In the genomic region with DNA sequence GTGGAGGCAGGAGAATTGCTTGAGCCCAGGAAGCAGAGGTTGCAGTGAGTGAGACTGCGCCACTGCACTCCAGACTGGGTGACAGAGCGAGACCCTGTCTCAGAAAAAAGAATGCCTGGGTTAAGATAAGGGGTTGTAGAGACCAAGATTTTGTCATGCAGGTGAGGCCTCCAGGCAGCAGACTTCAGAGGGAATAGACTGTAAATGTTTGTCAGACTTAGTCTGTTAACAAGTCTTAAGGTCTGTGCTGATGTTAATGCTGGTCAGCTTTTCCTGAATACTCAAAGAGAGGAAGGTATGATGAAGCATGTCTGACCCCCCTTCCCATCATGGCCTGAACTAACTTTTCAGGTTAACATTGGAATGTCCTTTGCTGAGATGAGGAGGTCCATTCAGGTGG, we compare ENCODE assay signal across 28 cellular contexts.
"Had no signal": no experiment of that assay in that cellular context is flagged by ENCODE, and none has a peak within 500 bp of the region (broad histone marks: within the 10 kb centered on the region; RNA-seq: fewer than 3 reads in every experiment).

No MANE protein-coding gene starts in this region.

- H3K27me3 ChIP-seq: esophagus muscularis mucosa, hepatocyte, right atrium auricular region, testis, transverse colon, uterus had no signal

- H3K9me3 ChIP-seq: esophagus muscularis mucosa, left ventricle myocardium inferior, right atrium auricular region, testis, transverse colon, uterus had no signal

- H3K27me3 Mint-ChIP-seq: activated CD4-positive, alpha-beta T cell treated with anti-CD3 and anti-CD28 coated beads for 36 hours had no signal

- ATAC-seq: activated CD4-positive, alpha-beta T cell treated with anti-CD3 and anti-CD28 coated beads for 36 hours; activated naive CD4-positive, alpha-beta T cell treated with anti-CD3 and anti-CD28 coated beads, Interleukin-2, amount 50 U/mL, for 72 hours; activated T-cell treated with anti-CD3 and anti-CD28 coated beads, Interleukin-2, amount 50 U/mL, for 72 hours; natural killer cell had no signal

- H3K36me3 Mint-ChIP-seq: natural killer cell, neural progenitor cell had no signal

- H3K27ac Mint-ChIP-seq: activated CD4-positive, alpha-beta T cell treated with anti-CD3 and anti-CD28 coated beads for 36 hours; activated naive CD4-positive, alpha-beta T cell treated with anti-CD3 and anti-CD28 coated beads, Interleukin-2, amount 50 U/mL, for 72 hours; activated T-cell treated with anti-CD3 and anti-CD28 coated beads, Interleukin-2, amount 50 U/mL, for 72 hours; natural killer cell; neural progenitor cell; T-helper 2 cell treated with Interferon-gamma antibody and Interleukin-4, amounts not matched to agents 5 μg/mL and 100 μg/mL, for 36 hours had no signal

- H3K4me3 ChIP-seq: esophagus muscularis mucosa, hepatocyte, left ventricle myocardium inferior, lung, neural progenitor cell, right atrium auricular region, testis, transverse colon, uterus had no signal

- H3K9me3 Mint-ChIP-seq: activated T-cell treated with anti-CD3 and anti-CD28 coated beads, Interleukin-2, amount 50 U/mL, for 72 hours; natural killer cell; neural progenitor cell; T-helper 2 cell treated with Interferon-gamma antibody and Interleukin-4, amounts not matched to agents 5 μg/mL and 100 μg/mL, for 36 hours had no signal

- FAIRE-seq: bronchial epithelial cell, colon had no signal

- H3K4me2 ChIP-seq: hepatocyte, neural progenitor cell had no signal

- H3K9ac ChIP-seq: neural progenitor cell had no signal

- H3K4me1 Mint-ChIP-seq: natural killer cell had no signal

- H3K4me3 Mint-ChIP-seq: activated CD4-positive, alpha-beta T cell treated with anti-CD3 and anti-CD28 coated beads for 36 hours; activated T-cell treated with anti-CD3 and anti-CD28 coated beads, Interleukin-2, amount 50 U/mL, for 72 hours; natural killer cell; neural progenitor cell; T-helper 2 cell treated with Interferon-gamma antibody and Interleukin-4, amounts not matched to agents 5 μg/mL and 100 μg/mL, for 36 hours had no signal

- DNase-seq: activated CD4-positive, alpha-beta T cell treated with anti-CD3 and anti-CD28 coated beads for 36 hours; activated CD4-positive, alpha-beta T cell treated with anti-CD3 and anti-CD28 coated beads, Interleukin-2, amount 50 U/mL, for 4 hours; activated CD4-positive, CD25-positive, alpha-beta regulatory T cell; activated naive CD4-positive, alpha-beta T cell; activated T-cell treated with anti-CD3 and anti-CD28 coated beads for 4 hours; activated T-cell treated with anti-CD3 and anti-CD28 coated beads, Interleukin-2, amount 50 U/mL, for 72 hours; dermis blood vessel endothelial cell; effector CD4-positive, alpha-beta T cell; foreskin melanocyte; islet precursor cell; left ventricle myocardium inferior; natural killer cell; occipital lobe; stimulated activated CD4-positive, alpha-beta T cell treated with anti-CD3 and anti-CD28 coated beads, Interleukin-15, amount 100 ng/mL, for 24 hours; stimulated activated CD4-positive, alpha-beta T cell treated with anti-CD3 and anti-CD28 coated beads, Interleukin-2, amount 100 ng/mL, for 24 hours; stimulated activated naive CD4-positive, alpha-beta T cell treated with Interleukin-2 at 50 U/mL for 16 hours; testis; uterus had no signal

- H3K79me2 ChIP-seq: hepatocyte had no signal

- H3K36me3 ChIP-seq: esophagus muscularis mucosa, left ventricle myocardium inferior, neural progenitor cell, right atrium auricular region, transverse colon, uterus had no signal

- H3K27ac ChIP-seq: esophagus muscularis mucosa, left ventricle myocardium inferior, neural progenitor cell, right atrium auricular region, uterus had no signal
